Comparison of ENCODE assay signal across 14 cellular contexts in the genomic region with DNA sequence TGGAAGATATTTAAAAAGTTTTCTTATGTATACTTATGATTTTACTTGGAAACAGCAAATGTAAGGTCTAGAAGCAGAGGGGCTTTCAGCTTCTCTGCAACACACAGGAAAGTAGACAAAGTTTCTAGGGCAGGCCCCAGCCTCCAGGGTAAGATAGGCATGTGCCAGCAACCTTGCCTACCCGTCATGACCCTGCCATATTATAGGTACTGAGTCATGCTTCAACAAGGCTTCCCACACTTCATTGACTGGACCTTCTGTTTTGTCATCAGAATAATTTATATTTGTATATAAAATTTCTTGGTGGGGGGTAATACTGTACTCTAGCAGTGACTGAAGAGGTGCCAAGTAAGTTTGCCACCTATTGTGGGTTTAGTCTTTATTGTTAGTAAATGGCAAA.
DNase-seq lines count a peak whose midpoint lies in the region; ATAC-seq and TF ChIP-seq lines count a peak whose summit lies in the region.
"Had no signal": no experiment of that assay in that cellular context is flagged by ENCODE, and none has a peak within 500 bp of the region (broad histone marks: within the 10 kb centered on the region; RNA-seq: fewer than 3 reads in every experiment).

No MANE protein-coding gene starts in this region.

- H3K4me1 ChIP-seq in neural progenitor cell: peaks cover 57% of the 10 kb centered on the region

- H3K9ac ChIP-seq in neural progenitor cell: no peak overlapping the region

- TF ChIP-seq CTCF in neural progenitor cell (IDR thresholded peaks at IDR 0.05): no peak

- H3K4me3 ChIP-seq in neural progenitor cell: no peak overlapping the region
- H3K4me3 ChIP-seq: body of pancreas, esophagus muscularis mucosa, SJCRH30 had no signal

- H2AFZ ChIP-seq in neural progenitor cell (replicated peaks): no peak overlapping the region

- H3K27me3 Mint-ChIP-seq in T-helper 2 cell treated with Interferon-gamma antibody and Interleukin-4, amounts not matched to agents 5 μg/mL and 100 μg/mL, for 36 hours (ENCODE audit: low read depth): no peaks in the 10 kb centered on the region
- no peaks in the 10 kb centered on the region for H3K27me3 Mint-ChIP-seq in activated naive CD8-positive, alpha-beta T cell treated with anti-CD3 and anti-CD28 coated beads for 36 hours
- no peaks in the 10 kb centered on the region for H3K27me3 Mint-ChIP-seq in neural progenitor cell (ENCODE audit: insufficient read depth, low read depth)

- peaks cover 100% of the 10 kb centered on the region for H3K79me2 ChIP-seq in neural progenitor cell (ENCODE audit: low read depth)

- peak overlapping the region; percentile 70 for H3K27ac Mint-ChIP-seq in T-helper 2 cell treated with Interferon-gamma antibody and Interleukin-4, amounts not matched to agents 5 μg/mL and 100 μg/mL, for 36 hours
- peak overlapping the region; percentile 85 for H3K27ac Mint-ChIP-seq in activated naive CD8-positive, alpha-beta T cell treated with anti-CD3 and anti-CD28 coated beads for 36 hours
- no peak overlapping the region for H3K27ac Mint-ChIP-seq in neural progenitor cell

- H3K9me3 Mint-ChIP-seq in T-helper 2 cell treated with Interferon-gamma antibody and Interleukin-4, amounts not matched to agents 5 μg/mL and 100 μg/mL, for 36 hours: no peaks in the 10 kb centered on the region
- no peaks in the 10 kb centered on the region for H3K9me3 Mint-ChIP-seq in activated naive CD8-positive, alpha-beta T cell treated with anti-CD3 and anti-CD28 coated beads for 36 hours
- no peaks in the 10 kb centered on the region for H3K9me3 Mint-ChIP-seq in neural progenitor cell

- H3K36me3 ChIP-seq in KOPT-K1 (ENCODE audit: insufficient read depth, low read length) (no peaks in the 10 kb centered on the region), neural progenitor cell (no peaks in the 10 kb centered on the region)
- H3K36me3 ChIP-seq: esophagus muscularis mucosa, SJCRH30 had no signal

- peaks cover 8% of the 10 kb centered on the region for H3F3A ChIP-seq in neural progenitor cell (ENCODE audit: low read depth)

- no peak for ATAC-seq in HG02852 (IDR thresholded peaks at IDR 0.05; ENCODE audit: unreplicated experiment)
- no peak for ATAC-seq in SK-N-SH treated with all-trans-retinoic acid at 6 μM for 48 hours
- ATAC-seq: body of pancreas, HepG2 had no signal

- H3K36me3 Mint-ChIP-seq in T-helper 2 cell treated with Interferon-gamma antibody and Interleukin-4, amounts not matched to agents 5 μg/mL and 100 μg/mL, for 36 hours (ENCODE audit: low read depth): no peaks in the 10 kb centered on the region
- H3K36me3 Mint-ChIP-seq in activated naive CD8-positive, alpha-beta T cell treated with anti-CD3 and anti-CD28 coated beads for 36 hours: peaks cover 25% of the 10 kb centered on the region
- H3K36me3 Mint-ChIP-seq in neural progenitor cell: peaks cover 6% of the 10 kb centered on the region

- H3K27me3 ChIP-seq in neural progenitor cell: no peaks in the 10 kb centered on the region
- H3K27me3 ChIP-seq: body of pancreas, esophagus muscularis mucosa, SJCRH30 had no signal

- DNase-seq in T-helper 2 cell treated with Interferon-gamma antibody and Interleukin-4, amounts not matched to agents 5 μg/mL and 100 μg/mL, for 36 hours (ENCODE audit: low spot score): no peak
- DNase-seq in T-helper 2 cell (no peak), neural progenitor cell (ENCODE audit: low spot score) (no peak), HuH-7 (ENCODE audit: low spot score) (no peak)
- DNase-seq in activated naive CD8-positive, alpha-beta T cell treated with anti-CD3 and anti-CD28 coated beads for 36 hours: no peak
- DNase-seq: activated CD8-positive, alpha-beta memory T cell treated with anti-CD3 and anti-CD28 coated beads for 24 hours; body of pancreas; GDM1; SJCRH30 had no signal

- H3K4me2 ChIP-seq in neural progenitor cell: peak overlapping the region; percentile 25

- H3K9me3 ChIP-seq in KOPT-K1 (ENCODE audit: insufficient read depth, low read length, poor library complexity, severe bottlenecking) (no peaks in the 10 kb centered on the region), neural progenitor cell (ENCODE audit: low read depth) (no peaks in the 10 kb centered on the region)
- H3K9me3 ChIP-seq: body of pancreas, esophagus muscularis mucosa, SJCRH30 had no signal

- H3K4me3 Mint-ChIP-seq in T-helper 2 cell treated with Interferon-gamma antibody and Interleukin-4, amounts not matched to agents 5 μg/mL and 100 μg/mL, for 36 hours: peak overlapping the region; percentile 70
- peak overlapping the region; percentile 51 for H3K4me3 Mint-ChIP-seq in activated naive CD8-positive, alpha-beta T cell treated with anti-CD3 and anti-CD28 coated beads for 36 hours
- H3K4me3 Mint-ChIP-seq in neural progenitor cell: no peak overlapping the region

- H4K20me1 ChIP-seq in neural progenitor cell (ENCODE audit: low read depth): peaks cover 83% of the 10 kb centered on the region

- H3K4me1 Mint-ChIP-seq in T-helper 2 cell treated with Interferon-gamma antibody and Interleukin-4, amounts not matched to agents 5 μg/mL and 100 μg/mL, for 36 hours (ENCODE audit: low read depth): peaks cover 72% of the 10 kb centered on the region
- peaks cover 77% of the 10 kb centered on the region for H3K4me1 Mint-ChIP-seq in activated naive CD8-positive, alpha-beta T cell treated with anti-CD3 and anti-CD28 coated beads for 36 hours
- H3K4me1 Mint-ChIP-seq in neural progenitor cell: peaks cover 54% of the 10 kb centered on the region

- H3K27ac ChIP-seq in KOPT-K1 (ENCODE audit: low read depth, low read length, poor library complexity, severe bottlenecking) (peak overlapping the region; percentile 57), neural progenitor cell (no peak overlapping the region)
- H3K27ac ChIP-seq: body of pancreas, esophagus muscularis mucosa, SJCRH30 had no signal

TF ChIP-seq in SK-N-SH treated with all-trans-retinoic acid at 6 μM for 48 hours, 23 proteins besides CTCF, POLR2A, EP300 and RAD21:
- TF ChIP-seq, protein P1, sequence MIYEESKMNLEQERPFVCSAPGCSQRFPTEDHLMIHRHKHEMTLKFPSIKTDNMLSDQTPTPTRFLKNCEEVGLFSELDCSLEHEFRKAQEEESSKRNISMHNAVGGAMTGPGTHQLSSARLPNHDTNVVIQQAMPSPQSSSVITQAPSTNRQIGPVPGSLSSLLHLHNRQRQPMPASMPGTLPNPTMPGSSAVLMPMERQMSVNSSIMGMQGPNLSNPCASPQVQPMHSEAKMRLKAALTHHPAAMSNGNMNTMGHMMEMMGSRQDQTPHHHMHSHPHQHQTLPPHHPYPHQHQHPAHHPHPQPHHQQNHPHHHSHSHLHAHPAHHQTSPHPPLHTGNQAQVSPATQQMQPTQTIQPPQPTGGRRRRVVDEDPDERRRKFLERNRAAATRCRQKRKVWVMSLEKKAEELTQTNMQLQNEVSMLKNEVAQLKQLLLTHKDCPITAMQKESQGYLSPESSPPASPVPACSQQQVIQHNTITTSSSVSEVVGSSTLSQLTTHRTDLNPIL (CRISPR knock-in tag; IDR thresholded peaks at IDR 0.05; ENCODE audit: low read depth): no peak
- TF ChIP-seq, protein P2, sequence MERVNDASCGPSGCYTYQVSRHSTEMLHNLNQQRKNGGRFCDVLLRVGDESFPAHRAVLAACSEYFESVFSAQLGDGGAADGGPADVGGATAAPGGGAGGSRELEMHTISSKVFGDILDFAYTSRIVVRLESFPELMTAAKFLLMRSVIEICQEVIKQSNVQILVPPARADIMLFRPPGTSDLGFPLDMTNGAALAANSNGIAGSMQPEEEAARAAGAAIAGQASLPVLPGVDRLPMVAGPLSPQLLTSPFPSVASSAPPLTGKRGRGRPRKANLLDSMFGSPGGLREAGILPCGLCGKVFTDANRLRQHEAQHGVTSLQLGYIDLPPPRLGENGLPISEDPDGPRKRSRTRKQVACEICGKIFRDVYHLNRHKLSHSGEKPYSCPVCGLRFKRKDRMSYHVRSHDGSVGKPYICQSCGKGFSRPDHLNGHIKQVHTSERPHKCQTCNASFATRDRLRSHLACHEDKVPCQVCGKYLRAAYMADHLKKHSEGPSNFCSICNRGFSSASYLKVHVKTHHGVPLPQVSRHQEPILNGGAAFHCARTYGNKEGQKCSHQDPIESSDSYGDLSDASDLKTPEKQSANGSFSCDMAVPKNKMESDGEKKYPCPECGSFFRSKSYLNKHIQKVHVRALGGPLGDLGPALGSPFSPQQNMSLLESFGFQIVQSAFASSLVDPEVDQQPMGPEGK (CRISPR knock-in tag; IDR thresholded peaks at IDR 0.05; ENCODE audit: borderline replicate concordance): no peak
- TF ChIP-seq CSDC2 (CRISPR knock-in tag; IDR thresholded peaks at IDR 0.05) (no peak), TCF4 (CRISPR knock-in tag; IDR thresholded peaks at IDR 0.05; ENCODE audit: borderline replicate concordance) (no peak)
